1 cellular context compared by ENCODE assay signal in the genomic region with DNA sequence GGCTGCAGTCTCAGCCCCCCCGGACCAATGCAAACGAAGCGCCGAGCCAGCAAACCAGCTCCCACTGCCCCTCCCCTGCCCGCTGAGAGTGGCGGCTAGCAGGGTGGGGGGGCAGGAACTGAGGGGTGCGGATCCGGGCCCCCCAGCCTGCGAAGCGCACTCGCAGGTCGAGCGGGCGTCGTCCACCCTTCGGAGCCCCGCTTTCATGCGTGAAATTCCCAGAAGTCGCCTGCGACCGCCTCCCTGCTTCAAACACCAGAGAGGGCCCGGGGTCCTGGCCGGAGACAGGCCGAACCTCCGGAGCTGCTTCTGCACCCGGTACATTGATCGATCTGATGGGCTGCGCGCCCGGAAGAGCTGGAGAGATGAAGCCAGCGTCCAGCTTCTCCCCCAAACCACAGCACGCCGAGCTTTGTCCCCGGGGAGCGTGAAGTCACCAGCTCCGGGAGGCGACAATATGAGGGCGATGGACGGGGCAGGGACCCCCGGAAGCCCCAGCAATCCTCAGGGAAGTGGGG.
TF ChIP-seq lines count a peak whose summit lies in the region.

No MANE protein-coding gene starts in this region.

TF ChIP-seq in WTC11, 78 proteins besides CTCF, POLR2A, EP300 and RAD21 (continued from another document and continues in another):
- TF ChIP-seq, protein P1, sequence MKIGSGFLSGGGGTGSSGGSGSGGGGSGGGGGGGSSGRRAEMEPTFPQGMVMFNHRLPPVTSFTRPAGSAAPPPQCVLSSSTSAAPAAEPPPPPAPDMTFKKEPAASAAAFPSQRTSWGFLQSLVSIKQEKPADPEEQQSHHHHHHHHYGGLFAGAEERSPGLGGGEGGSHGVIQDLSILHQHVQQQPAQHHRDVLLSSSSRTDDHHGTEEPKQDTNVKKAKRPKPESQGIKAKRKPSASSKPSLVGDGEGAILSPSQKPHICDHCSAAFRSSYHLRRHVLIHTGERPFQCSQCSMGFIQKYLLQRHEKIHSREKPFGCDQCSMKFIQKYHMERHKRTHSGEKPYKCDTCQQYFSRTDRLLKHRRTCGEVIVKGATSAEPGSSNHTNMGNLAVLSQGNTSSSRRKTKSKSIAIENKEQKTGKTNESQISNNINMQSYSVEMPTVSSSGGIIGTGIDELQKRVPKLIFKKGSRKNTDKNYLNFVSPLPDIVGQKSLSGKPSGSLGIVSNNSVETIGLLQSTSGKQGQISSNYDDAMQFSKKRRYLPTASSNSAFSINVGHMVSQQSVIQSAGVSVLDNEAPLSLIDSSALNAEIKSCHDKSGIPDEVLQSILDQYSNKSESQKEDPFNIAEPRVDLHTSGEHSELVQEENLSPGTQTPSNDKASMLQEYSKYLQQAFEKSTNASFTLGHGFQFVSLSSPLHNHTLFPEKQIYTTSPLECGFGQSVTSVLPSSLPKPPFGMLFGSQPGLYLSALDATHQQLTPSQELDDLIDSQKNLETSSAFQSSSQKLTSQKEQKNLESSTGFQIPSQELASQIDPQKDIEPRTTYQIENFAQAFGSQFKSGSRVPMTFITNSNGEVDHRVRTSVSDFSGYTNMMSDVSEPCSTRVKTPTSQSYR (CRISPR knock-in tag; IDR thresholded peaks at IDR 0.05): no peak
- no peak for TF ChIP-seq SOX15 (CRISPR knock-in tag; IDR thresholded peaks at IDR 0.05)
- peak; percentile 1; the same call in 1 of the 2 replicates for TF ChIP-seq ZNF138 (CRISPR knock-in tag; conservative IDR thresholded peaks at IDR 0.05)
- TF ChIP-seq, protein P2, sequence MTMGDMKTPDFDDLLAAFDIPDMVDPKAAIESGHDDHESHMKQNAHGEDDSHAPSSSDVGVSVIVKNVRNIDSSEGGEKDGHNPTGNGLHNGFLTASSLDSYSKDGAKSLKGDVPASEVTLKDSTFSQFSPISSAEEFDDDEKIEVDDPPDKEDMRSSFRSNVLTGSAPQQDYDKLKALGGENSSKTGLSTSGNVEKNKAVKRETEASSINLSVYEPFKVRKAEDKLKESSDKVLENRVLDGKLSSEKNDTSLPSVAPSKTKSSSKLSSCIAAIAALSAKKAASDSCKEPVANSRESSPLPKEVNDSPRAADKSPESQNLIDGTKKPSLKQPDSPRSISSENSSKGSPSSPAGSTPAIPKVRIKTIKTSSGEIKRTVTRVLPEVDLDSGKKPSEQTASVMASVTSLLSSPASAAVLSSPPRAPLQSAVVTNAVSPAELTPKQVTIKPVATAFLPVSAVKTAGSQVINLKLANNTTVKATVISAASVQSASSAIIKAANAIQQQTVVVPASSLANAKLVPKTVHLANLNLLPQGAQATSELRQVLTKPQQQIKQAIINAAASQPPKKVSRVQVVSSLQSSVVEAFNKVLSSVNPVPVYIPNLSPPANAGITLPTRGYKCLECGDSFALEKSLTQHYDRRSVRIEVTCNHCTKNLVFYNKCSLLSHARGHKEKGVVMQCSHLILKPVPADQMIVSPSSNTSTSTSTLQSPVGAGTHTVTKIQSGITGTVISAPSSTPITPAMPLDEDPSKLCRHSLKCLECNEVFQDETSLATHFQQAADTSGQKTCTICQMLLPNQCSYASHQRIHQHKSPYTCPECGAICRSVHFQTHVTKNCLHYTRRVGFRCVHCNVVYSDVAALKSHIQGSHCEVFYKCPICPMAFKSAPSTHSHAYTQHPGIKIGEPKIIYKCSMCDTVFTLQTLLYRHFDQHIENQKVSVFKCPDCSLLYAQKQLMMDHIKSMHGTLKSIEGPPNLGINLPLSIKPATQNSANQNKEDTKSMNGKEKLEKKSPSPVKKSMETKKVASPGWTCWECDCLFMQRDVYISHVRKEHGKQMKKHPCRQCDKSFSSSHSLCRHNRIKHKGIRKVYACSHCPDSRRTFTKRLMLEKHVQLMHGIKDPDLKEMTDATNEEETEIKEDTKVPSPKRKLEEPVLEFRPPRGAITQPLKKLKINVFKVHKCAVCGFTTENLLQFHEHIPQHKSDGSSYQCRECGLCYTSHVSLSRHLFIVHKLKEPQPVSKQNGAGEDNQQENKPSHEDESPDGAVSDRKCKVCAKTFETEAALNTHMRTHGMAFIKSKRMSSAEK (CRISPR knock-in tag; IDR thresholded peaks at IDR 0.05; ENCODE audit: borderline replicate concordance): no peak
- TF ChIP-seq NFYB (CRISPR knock-in tag; conservative IDR thresholded peaks at IDR 0.05; ENCODE audit: low read depth): 0 out of 2 replicates have a peak, but pooled peaks have one; percentile 9
- TF ChIP-seq ZNF263 (CRISPR knock-in tag; IDR thresholded peaks at IDR 0.05; ENCODE audit: low read depth): no peak
- no peak for TF ChIP-seq ZNF423 (CRISPR knock-in tag; IDR thresholded peaks at IDR 0.05)
- peak; percentile 61 for TF ChIP-seq SP1 (CRISPR knock-in tag; conservative IDR thresholded peaks at IDR 0.05)
- peak; percentile 21; the same call in 1 of the 2 replicates for TF ChIP-seq FOXK1 (CRISPR knock-in tag; IDR thresholded peaks at IDR 0.05)
- TF ChIP-seq, protein P3, sequence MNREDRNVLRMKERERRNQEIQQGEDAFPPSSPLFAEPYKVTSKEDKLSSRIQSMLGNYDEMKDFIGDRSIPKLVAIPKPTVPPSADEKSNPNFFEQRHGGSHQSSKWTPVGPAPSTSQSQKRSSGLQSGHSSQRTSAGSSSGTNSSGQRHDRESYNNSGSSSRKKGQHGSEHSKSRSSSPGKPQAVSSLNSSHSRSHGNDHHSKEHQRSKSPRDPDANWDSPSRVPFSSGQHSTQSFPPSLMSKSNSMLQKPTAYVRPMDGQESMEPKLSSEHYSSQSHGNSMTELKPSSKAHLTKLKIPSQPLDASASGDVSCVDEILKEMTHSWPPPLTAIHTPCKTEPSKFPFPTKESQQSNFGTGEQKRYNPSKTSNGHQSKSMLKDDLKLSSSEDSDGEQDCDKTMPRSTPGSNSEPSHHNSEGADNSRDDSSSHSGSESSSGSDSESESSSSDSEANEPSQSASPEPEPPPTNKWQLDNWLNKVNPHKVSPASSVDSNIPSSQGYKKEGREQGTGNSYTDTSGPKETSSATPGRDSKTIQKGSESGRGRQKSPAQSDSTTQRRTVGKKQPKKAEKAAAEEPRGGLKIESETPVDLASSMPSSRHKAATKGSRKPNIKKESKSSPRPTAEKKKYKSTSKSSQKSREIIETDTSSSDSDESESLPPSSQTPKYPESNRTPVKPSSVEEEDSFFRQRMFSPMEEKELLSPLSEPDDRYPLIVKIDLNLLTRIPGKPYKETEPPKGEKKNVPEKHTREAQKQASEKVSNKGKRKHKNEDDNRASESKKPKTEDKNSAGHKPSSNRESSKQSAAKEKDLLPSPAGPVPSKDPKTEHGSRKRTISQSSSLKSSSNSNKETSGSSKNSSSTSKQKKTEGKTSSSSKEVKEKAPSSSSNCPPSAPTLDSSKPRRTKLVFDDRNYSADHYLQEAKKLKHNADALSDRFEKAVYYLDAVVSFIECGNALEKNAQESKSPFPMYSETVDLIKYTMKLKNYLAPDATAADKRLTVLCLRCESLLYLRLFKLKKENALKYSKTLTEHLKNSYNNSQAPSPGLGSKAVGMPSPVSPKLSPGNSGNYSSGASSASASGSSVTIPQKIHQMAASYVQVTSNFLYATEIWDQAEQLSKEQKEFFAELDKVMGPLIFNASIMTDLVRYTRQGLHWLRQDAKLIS (CRISPR knock-in tag; IDR thresholded peaks at IDR 0.05; ENCODE audit: borderline replicate concordance): no peak
- TF ChIP-seq, protein P4, sequence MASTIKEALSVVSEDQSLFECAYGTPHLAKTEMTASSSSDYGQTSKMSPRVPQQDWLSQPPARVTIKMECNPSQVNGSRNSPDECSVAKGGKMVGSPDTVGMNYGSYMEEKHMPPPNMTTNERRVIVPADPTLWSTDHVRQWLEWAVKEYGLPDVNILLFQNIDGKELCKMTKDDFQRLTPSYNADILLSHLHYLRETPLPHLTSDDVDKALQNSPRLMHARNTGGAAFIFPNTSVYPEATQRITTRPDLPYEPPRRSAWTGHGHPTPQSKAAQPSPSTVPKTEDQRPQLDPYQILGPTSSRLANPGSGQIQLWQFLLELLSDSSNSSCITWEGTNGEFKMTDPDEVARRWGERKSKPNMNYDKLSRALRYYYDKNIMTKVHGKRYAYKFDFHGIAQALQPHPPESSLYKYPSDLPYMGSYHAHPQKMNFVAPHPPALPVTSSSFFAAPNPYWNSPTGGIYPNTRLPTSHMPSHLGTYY (CRISPR knock-in tag; IDR thresholded peaks at IDR 0.05): no peak
- no peak for TF ChIP-seq TEAD4 (CRISPR knock-in tag; IDR thresholded peaks at IDR 0.05)
- no peak for TF ChIP-seq KAT7 (CRISPR knock-in tag; IDR thresholded peaks at IDR 0.05; ENCODE audit: borderline replicate concordance)
- TF ChIP-seq, protein P5, sequence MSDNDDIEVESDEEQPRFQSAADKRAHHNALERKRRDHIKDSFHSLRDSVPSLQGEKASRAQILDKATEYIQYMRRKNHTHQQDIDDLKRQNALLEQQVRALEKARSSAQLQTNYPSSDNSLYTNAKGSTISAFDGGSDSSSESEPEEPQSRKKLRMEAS (CRISPR knock-in tag; IDR thresholded peaks at IDR 0.05): no peak; the same call in 1 of the 2 replicates
- TF ChIP-seq, protein P6, sequence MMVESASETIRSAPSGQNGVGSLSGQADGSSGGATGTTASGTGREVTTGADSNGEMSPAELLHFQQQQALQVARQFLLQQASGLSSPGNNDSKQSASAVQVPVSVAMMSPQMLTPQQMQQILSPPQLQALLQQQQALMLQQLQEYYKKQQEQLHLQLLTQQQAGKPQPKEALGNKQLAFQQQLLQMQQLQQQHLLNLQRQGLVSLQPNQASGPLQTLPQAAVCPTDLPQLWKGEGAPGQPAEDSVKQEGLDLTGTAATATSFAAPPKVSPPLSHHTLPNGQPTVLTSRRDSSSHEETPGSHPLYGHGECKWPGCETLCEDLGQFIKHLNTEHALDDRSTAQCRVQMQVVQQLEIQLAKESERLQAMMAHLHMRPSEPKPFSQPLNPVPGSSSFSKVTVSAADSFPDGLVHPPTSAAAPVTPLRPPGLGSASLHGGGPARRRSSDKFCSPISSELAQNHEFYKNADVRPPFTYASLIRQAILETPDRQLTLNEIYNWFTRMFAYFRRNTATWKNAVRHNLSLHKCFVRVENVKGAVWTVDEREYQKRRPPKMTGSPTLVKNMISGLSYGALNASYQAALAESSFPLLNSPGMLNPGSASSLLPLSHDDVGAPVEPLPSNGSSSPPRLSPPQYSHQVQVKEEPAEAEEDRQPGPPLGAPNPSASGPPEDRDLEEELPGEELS (CRISPR knock-in tag; IDR thresholded peaks at IDR 0.05): no peak
- TF ChIP-seq, protein P7, sequence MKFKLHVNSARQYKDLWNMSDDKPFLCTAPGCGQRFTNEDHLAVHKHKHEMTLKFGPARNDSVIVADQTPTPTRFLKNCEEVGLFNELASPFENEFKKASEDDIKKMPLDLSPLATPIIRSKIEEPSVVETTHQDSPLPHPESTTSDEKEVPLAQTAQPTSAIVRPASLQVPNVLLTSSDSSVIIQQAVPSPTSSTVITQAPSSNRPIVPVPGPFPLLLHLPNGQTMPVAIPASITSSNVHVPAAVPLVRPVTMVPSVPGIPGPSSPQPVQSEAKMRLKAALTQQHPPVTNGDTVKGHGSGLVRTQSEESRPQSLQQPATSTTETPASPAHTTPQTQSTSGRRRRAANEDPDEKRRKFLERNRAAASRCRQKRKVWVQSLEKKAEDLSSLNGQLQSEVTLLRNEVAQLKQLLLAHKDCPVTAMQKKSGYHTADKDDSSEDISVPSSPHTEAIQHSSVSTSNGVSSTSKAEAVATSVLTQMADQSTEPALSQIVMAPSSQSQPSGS (CRISPR knock-in tag; IDR thresholded peaks at IDR 0.05; ENCODE audit: borderline replicate concordance, low read depth): no peak
- TF ChIP-seq ZNF232 (CRISPR knock-in tag; IDR thresholded peaks at IDR 0.05): no peak
- no peak for TF ChIP-seq NR1H2 (CRISPR knock-in tag; IDR thresholded peaks at IDR 0.05)
- TF ChIP-seq ZBTB21 (CRISPR knock-in tag; IDR thresholded peaks at IDR 0.05; ENCODE audit: borderline replicate concordance): 0 out of 2 replicates have a peak, but pooled peaks have one; percentile 20
- no peak for TF ChIP-seq MYBL2 (CRISPR knock-in tag; IDR thresholded peaks at IDR 0.05)
- TF ChIP-seq ESRRA (CRISPR knock-in tag; IDR thresholded peaks at IDR 0.05; ENCODE audit: borderline replicate concordance): no peak
- TF ChIP-seq PRRX2 (CRISPR knock-in tag; IDR thresholded peaks at IDR 0.05): 0 out of 2 replicates have a peak, but pooled peaks have one; percentile 45
- TF ChIP-seq MXD4 (CRISPR knock-in tag; IDR thresholded peaks at IDR 0.05; ENCODE audit: borderline replicate concordance): no peak
- TF ChIP-seq GABPB1 (CRISPR knock-in tag; IDR thresholded peaks at IDR 0.05): peak; percentile 21; the same call in 1 of the 2 replicates
- TF ChIP-seq, protein P8, sequence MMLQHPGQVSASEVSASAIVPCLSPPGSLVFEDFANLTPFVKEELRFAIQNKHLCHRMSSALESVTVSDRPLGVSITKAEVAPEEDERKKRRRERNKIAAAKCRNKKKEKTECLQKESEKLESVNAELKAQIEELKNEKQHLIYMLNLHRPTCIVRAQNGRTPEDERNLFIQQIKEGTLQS (CRISPR knock-in tag; conservative IDR thresholded peaks at IDR 0.05): no peak
- 0 out of 2 replicates have a peak, but pooled peaks have one; percentile 17 for TF ChIP-seq RELA (CRISPR knock-in tag; IDR thresholded peaks at IDR 0.05; ENCODE audit: borderline replicate concordance)
- TF ChIP-seq NFATC4 (CRISPR knock-in tag; IDR thresholded peaks at IDR 0.05): no peak
- TF ChIP-seq, protein P9, sequence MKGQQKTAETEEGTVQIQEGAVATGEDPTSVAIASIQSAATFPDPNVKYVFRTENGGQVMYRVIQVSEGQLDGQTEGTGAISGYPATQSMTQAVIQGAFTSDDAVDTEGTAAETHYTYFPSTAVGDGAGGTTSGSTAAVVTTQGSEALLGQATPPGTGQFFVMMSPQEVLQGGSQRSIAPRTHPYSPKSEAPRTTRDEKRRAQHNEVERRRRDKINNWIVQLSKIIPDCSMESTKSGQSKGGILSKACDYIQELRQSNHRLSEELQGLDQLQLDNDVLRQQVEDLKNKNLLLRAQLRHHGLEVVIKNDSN (CRISPR knock-in tag; IDR thresholded peaks at IDR 0.05): no peak; the same call in 1 of the 2 replicates
- TF ChIP-seq ZNF121 (CRISPR knock-in tag; IDR thresholded peaks at IDR 0.05): no peak
- TF ChIP-seq ZNF317 (CRISPR knock-in tag; IDR thresholded peaks at IDR 0.05; ENCODE audit: borderline replicate concordance, low read depth): no peak
- TF ChIP-seq, protein P10, sequence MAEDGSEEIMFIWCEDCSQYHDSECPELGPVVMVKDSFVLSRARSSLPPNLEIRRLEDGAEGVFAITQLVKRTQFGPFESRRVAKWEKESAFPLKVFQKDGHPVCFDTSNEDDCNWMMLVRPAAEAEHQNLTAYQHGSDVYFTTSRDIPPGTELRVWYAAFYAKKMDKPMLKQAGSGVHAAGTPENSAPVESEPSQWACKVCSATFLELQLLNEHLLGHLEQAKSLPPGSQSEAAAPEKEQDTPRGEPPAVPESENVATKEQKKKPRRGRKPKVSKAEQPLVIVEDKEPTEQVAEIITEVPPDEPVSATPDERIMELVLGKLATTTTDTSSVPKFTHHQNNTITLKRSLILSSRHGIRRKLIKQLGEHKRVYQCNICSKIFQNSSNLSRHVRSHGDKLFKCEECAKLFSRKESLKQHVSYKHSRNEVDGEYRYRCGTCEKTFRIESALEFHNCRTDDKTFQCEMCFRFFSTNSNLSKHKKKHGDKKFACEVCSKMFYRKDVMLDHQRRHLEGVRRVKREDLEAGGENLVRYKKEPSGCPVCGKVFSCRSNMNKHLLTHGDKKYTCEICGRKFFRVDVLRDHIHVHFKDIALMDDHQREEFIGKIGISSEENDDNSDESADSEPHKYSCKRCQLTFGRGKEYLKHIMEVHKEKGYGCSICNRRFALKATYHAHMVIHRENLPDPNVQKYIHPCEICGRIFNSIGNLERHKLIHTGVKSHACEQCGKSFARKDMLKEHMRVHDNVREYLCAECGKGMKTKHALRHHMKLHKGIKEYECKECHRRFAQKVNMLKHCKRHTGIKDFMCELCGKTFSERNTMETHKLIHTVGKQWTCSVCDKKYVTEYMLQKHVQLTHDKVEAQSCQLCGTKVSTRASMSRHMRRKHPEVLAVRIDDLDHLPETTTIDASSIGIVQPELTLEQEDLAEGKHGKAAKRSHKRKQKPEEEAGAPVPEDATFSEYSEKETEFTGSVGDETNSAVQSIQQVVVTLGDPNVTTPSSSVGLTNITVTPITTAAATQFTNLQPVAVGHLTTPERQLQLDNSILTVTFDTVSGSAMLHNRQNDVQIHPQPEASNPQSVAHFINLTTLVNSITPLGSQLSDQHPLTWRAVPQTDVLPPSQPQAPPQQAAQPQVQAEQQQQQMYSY (CRISPR knock-in tag; IDR thresholded peaks at IDR 0.05): no peak
